1 cellular context compared by ENCODE assay signal in the genomic region with DNA sequence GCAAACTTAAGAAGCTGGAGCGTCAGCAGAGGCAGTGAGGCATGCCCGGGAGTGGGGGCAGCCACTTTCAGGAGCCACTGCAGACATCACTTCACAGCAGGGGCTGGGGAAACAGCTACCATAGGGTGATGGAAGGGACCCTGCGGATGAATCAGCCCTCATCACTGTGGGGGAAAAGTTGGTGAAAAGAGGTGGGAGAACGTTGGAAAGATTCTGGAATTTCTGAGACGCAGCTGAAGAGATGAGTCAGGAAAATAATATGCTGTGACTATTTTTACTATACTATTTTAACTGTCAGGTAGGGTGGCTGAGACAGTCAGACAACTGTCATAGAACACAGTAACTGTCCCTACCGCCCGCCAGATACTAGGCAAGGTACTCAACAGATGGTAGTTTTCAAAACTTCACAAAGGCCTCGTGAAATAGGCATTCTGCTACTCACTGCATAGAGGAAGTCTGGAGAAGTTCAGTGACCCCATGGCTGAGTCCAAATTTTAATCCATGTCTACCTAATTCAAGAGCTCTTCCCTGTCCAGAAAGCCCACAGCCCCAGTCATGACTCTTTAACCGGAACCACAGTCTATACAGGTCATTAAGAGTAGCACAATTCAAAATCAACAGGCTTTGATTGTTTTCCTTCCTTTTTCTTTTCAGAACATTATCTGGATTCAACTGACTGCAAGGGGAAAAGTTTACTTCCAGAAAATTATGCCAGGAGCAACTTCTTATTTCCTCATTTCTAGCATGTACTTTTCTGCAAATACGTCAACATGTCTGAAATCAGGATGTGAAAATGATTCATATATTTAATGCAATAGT.
TF ChIP-seq lines count a peak whose summit lies in the region.

No MANE protein-coding gene starts in this region.

TF ChIP-seq in SK-N-SH treated with all-trans-retinoic acid at 6 μM for 48 hours, 23 proteins besides CTCF, POLR2A, EP300 and RAD21 (continued from another document):
- no peak for TF ChIP-seq TCF4 (CRISPR knock-in tag; IDR thresholded peaks at IDR 0.05; ENCODE audit: borderline replicate concordance)
